23 cellular contexts compared by ENCODE assay signal in the genomic region with DNA sequence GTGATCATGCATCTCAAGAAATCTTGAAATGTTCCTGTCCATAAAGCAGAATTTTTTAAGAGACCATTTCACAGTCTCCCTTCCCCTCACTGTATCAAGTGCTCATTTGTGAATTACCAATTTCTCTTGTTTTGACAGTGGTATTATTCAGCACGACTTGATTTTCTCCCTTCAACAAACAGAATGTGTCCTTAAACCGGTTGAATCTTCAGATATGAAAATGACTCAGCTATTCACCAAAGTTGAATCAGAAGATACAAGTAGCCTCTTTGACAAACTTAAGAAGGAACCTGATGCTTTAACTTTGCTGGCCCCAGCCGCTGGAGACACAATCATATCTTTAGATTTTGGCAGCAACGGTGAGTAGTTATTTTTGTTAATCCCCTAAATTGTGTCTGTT. TPM values are rescaled to one million over a fixed set of nuclear protein-coding genes. Genes with fewer than 3 reads are reported as not detected.
A peak's percentile ranks its signal among the peaks of the same experiment; 100 is the strongest.
DNase-seq lines count a peak whose midpoint lies in the region; ATAC-seq and TF ChIP-seq lines count a peak whose summit lies in the region.
"Had no signal": no experiment of that assay in that cellular context is flagged by ENCODE, and none has a peak within 500 bp of the region (broad histone marks: within the 10 kb centered on the region; RNA-seq: fewer than 3 reads in every experiment).

No MANE protein-coding gene starts in this region.

- H2AFZ ChIP-seq in Karpas-422 (ENCODE audit: low read length): no peak overlapping the region

- DNase-seq in activated naive CD4-positive, alpha-beta T cell treated with anti-CD3 and anti-CD28 coated beads, Interleukin-2, amount 10 ng/mL, durations not matched to agents 7 days and 5 days: no peak
- DNase-seq in activated naive CD4-positive, alpha-beta T cell (lab: John Stamatoyannopoulos, UW): no peak
- DNase-seq in Karpas-422 (no peak), right lobe of liver (no peak), testis (no peak)
- DNase-seq in stimulated activated effector memory CD8-positive, alpha-beta T cell treated with anti-CD3 and anti-CD28 coated beads, Interleukin-12 subunit alpha, Interleukin-12 subunit beta, amount 100 ng/mL, for 72 hours (ENCODE audit: low spot score in 2 of 2): no peak
- DNase-seq: activated CD4-positive, alpha-beta T cell treated with anti-CD3 and anti-CD28 coated beads for 4 hours; activated T-cell treated with anti-CD3 and anti-CD28 coated beads, Interleukin-2, amount 50 U/mL, for 4 hours; COR-L47; hippocampal formation; kidney; MM.1S; NCI-H1930; NCI-H446; retina; stimulated activated CD4-positive, alpha-beta T cell treated with anti-CD3 and anti-CD28 coated beads, Interleukin-15, amount 100 ng/mL, for 24 hours; stimulated activated naive CD8-positive, alpha-beta T cell treated with anti-CD3 and anti-CD28 coated beads, Interleukin-15, amount 100 ng/mL, for 72 hours; T-helper 1 cell had no signal

- intact Hi-C loops in right lobe of liver (cut with DNase I) (no loop called here), testis (cut with DNase I; ENCODE audit: low total_unique reads) (loop anchor here (10.0 kb wide), 1 partner anchor 262 kb away; no protein-coding TSS in a partner anchor)

- peaks cover 8% of the 10 kb centered on the region for H3K4me1 Mint-ChIP-seq in activated naive CD4-positive, alpha-beta T cell treated with anti-CD3 and anti-CD28 coated beads, Interleukin-2, amount 10 ng/mL, durations not matched to agents 7 days and 5 days
- peaks cover 14% of the 10 kb centered on the region for H3K4me1 Mint-ChIP-seq in activated T-helper 17 cell treated with anti-CD3 and anti-CD28 coated beads, Interleukin-2, amount 50 U/mL, for 72 hours
- peaks cover 25% of the 10 kb centered on the region for H3K4me1 Mint-ChIP-seq in stimulated activated effector memory CD8-positive, alpha-beta T cell treated with anti-CD3 and anti-CD28 coated beads, Interleukin-12 subunit alpha, Interleukin-12 subunit beta, amount 100 ng/mL, for 72 hours
- H3K4me1 Mint-ChIP-seq: neural crest cell had no signal

- TF ChIP-seq POLR2A in right lobe of liver (IDR thresholded peaks at IDR 0.05) (no peak), testis (IDR thresholded peaks at IDR 0.05) (no peak)

- H3K4me2 ChIP-seq in Karpas-422 (ENCODE audit: low read depth, low read length, poor library complexity, severe bottlenecking): no peak overlapping the region

- H3K4me1 ChIP-seq in Karpas-422 (ENCODE audit: low read length) (peaks cover 17% of the 10 kb centered on the region), right lobe of liver (no peaks in the 10 kb centered on the region), testis (no peaks in the 10 kb centered on the region)

- TF ChIP-seq CTCF in right lobe of liver (IDR thresholded peaks at IDR 0.05) (no peak), testis (IDR thresholded peaks at IDR 0.05) (no peak)

- H3K79me2 ChIP-seq in Karpas-422 (ENCODE audit: low read length): peaks cover 88% of the 10 kb centered on the region

- no peaks in the 10 kb centered on the region for H3K9me2 ChIP-seq in Karpas-422 (replicated peaks; ENCODE audit: insufficient read depth, low read length)

- no peak overlapping the region for H3K4me3 Mint-ChIP-seq in activated naive CD4-positive, alpha-beta T cell treated with anti-CD3 and anti-CD28 coated beads, Interleukin-2, amount 10 ng/mL, durations not matched to agents 7 days and 5 days
- no peak overlapping the region for H3K4me3 Mint-ChIP-seq in activated T-helper 17 cell treated with anti-CD3 and anti-CD28 coated beads, Interleukin-2, amount 50 U/mL, for 72 hours
- no peak overlapping the region for H3K4me3 Mint-ChIP-seq in stimulated activated effector memory CD8-positive, alpha-beta T cell treated with anti-CD3 and anti-CD28 coated beads, Interleukin-12 subunit alpha, Interleukin-12 subunit beta, amount 100 ng/mL, for 72 hours
- H3K4me3 Mint-ChIP-seq: activated T-cell treated with anti-CD3 and anti-CD28 coated beads, Interleukin-2, amount 50 U/mL, for 4 hours; neural crest cell; stimulated activated naive CD8-positive, alpha-beta T cell treated with anti-CD3 and anti-CD28 coated beads, Interleukin-15, amount 100 ng/mL, for 72 hours had no signal

- H3K36me3 Mint-ChIP-seq in activated naive CD4-positive, alpha-beta T cell treated with anti-CD3 and anti-CD28 coated beads, Interleukin-2, amount 10 ng/mL, durations not matched to agents 7 days and 5 days: peaks cover 70% of the 10 kb centered on the region
- peaks cover 98% of the 10 kb centered on the region for H3K36me3 Mint-ChIP-seq in activated T-helper 17 cell treated with anti-CD3 and anti-CD28 coated beads, Interleukin-2, amount 50 U/mL, for 72 hours (ENCODE audit: low read depth)
- H3K36me3 Mint-ChIP-seq in stimulated activated effector memory CD8-positive, alpha-beta T cell treated with anti-CD3 and anti-CD28 coated beads, Interleukin-12 subunit alpha, Interleukin-12 subunit beta, amount 100 ng/mL, for 72 hours: peaks cover 100% of the 10 kb centered on the region

- peaks cover 81% of the 10 kb centered on the region for H3K36me3 ChIP-seq in Karpas-422 (ENCODE audit: insufficient read depth, low read length)
- peaks cover 0 to 87% (median 28%) of the 10 kb centered on the region in 4 donors for H3K36me3 ChIP-seq in right lobe of liver
- H3K36me3 ChIP-seq in testis (ENCODE audit: low read depth, missing control alignments): no peaks in the 10 kb centered on the region

- peak; percentile 60 for ATAC-seq in activated T-helper 17 cell treated with anti-CD3 and anti-CD28 coated beads, Interleukin-2, amount 50 U/mL, for 72 hours (replicated peaks)
- peak; percentile 85 for ATAC-seq in stimulated activated effector memory CD8-positive, alpha-beta T cell treated with anti-CD3 and anti-CD28 coated beads, Interleukin-12 subunit alpha, Interleukin-12 subunit beta, amount 100 ng/mL, for 72 hours
- ATAC-seq in right lobe of liver: no peak
- no peak for ATAC-seq in GM21381 (IDR thresholded peaks at IDR 0.05; ENCODE audit: unreplicated experiment)
- ATAC-seq: GM12878; Right ventricle myocardium inferior; stimulated activated naive CD8-positive, alpha-beta T cell treated with anti-CD3 and anti-CD28 coated beads, Interleukin-15, amount 100 ng/mL, for 72 hours had no signal

- 0 out of 2 replicates have a peak, but pooled peaks cover 4% of the 10 kb centered on the region for H4K20me1 ChIP-seq in Karpas-422 (ENCODE audit: insufficient read depth, low read depth, low read length)

- H3K9me3 ChIP-seq in Karpas-422 (ENCODE audit: low read length) (no peaks in the 10 kb centered on the region), right lobe of liver (no peaks in the 10 kb centered on the region), testis (no peaks in the 10 kb centered on the region)

- 77% methylated on average over 4 of the region's 4 CpGs for WGBS in right lobe of liver (ENCODE audit: insufficient coverage, low coverage, low lambda C conversion rate, missing lambda C conversion rate)
- 54 to 80% methylated on average over 4 of the region's 4 CpGs for WGBS in testis, 2 donors

- no peaks in the 10 kb centered on the region for H3K27me3 ChIP-seq in Karpas-422 (ENCODE audit: low read length)
- no peaks in the 10 kb centered on the region for H3K27me3 ChIP-seq in right lobe of liver
- H3K27me3 ChIP-seq in testis: no peaks in the 10 kb centered on the region

- H3K27ac Mint-ChIP-seq in activated naive CD4-positive, alpha-beta T cell treated with anti-CD3 and anti-CD28 coated beads, Interleukin-2, amount 10 ng/mL, durations not matched to agents 7 days and 5 days: peak overlapping the region; percentile 19
- peak overlapping the region; percentile 57 for H3K27ac Mint-ChIP-seq in activated T-helper 17 cell treated with anti-CD3 and anti-CD28 coated beads, Interleukin-2, amount 50 U/mL, for 72 hours
- H3K27ac Mint-ChIP-seq in stimulated activated effector memory CD8-positive, alpha-beta T cell treated with anti-CD3 and anti-CD28 coated beads, Interleukin-12 subunit alpha, Interleukin-12 subunit beta, amount 100 ng/mL, for 72 hours: peak overlapping the region; percentile 32

- H3K9me3 Mint-ChIP-seq in activated naive CD4-positive, alpha-beta T cell treated with anti-CD3 and anti-CD28 coated beads, Interleukin-2, amount 10 ng/mL, durations not matched to agents 7 days and 5 days: no peaks in the 10 kb centered on the region
- H3K9me3 Mint-ChIP-seq in activated T-helper 17 cell treated with anti-CD3 and anti-CD28 coated beads, Interleukin-2, amount 50 U/mL, for 72 hours: no peaks in the 10 kb centered on the region
- H3K9me3 Mint-ChIP-seq in stimulated activated effector memory CD8-positive, alpha-beta T cell treated with anti-CD3 and anti-CD28 coated beads, Interleukin-12 subunit alpha, Interleukin-12 subunit beta, amount 100 ng/mL, for 72 hours: no peaks in the 10 kb centered on the region
- H3K9me3 Mint-ChIP-seq: activated T-cell treated with anti-CD3 and anti-CD28 coated beads, Interleukin-2, amount 50 U/mL, for 4 hours; neural crest cell; stimulated activated naive CD8-positive, alpha-beta T cell treated with anti-CD3 and anti-CD28 coated beads, Interleukin-15, amount 100 ng/mL, for 72 hours had no signal

- H3K9ac ChIP-seq in Karpas-422 (ENCODE audit: low read length): no peak overlapping the region

- H3K4me3 ChIP-seq in Karpas-422 (ENCODE audit: low read length) (no peak overlapping the region), right lobe of liver (no peak overlapping the region), testis (no peak overlapping the region)
- H3K4me3 ChIP-seq: GM12878 had no signal

- CTCF ChIA-PET in activated naive CD4-positive, alpha-beta T cell treated with anti-CD3 and anti-CD28 coated beads, Interleukin-2, amount 10 ng/mL, durations not matched to agents 7 days and 5 days (lab: Charles Lee): interaction anchor here (1.3 kb wide), 1 partner anchor 101 kb away, joined by 7 read pairs; no protein-coding TSS in a partner anchor

- H3K27ac ChIP-seq in Karpas-422 (ENCODE audit: low read length) (peak overlapping the region; percentile 47), right lobe of liver (no peak overlapping the region), testis (no peak overlapping the region)

- no peaks in the 10 kb centered on the region for H3K27me3 Mint-ChIP-seq in activated naive CD4-positive, alpha-beta T cell treated with anti-CD3 and anti-CD28 coated beads, Interleukin-2, amount 10 ng/mL, durations not matched to agents 7 days and 5 days
- no peaks in the 10 kb centered on the region for H3K27me3 Mint-ChIP-seq in activated T-helper 17 cell treated with anti-CD3 and anti-CD28 coated beads, Interleukin-2, amount 50 U/mL, for 72 hours
- H3K27me3 Mint-ChIP-seq: stimulated activated naive CD8-positive, alpha-beta T cell treated with anti-CD3 and anti-CD28 coated beads, Interleukin-15, amount 100 ng/mL, for 72 hours had no signal

RNA-seq across cellular contexts. Expression of gene SNAPC1, which starts 25.5 kb away (rescaled TPM):
- total RNA-seq in Karpas-422 (2014; rRNA removed; shearing (Covaris generic); ENCODE audit: low replicate concordance): 32.7 and 33.4 TPM in 2 replicates
- total RNA-seq in activated T-helper 17 cell treated with anti-CD3 and anti-CD28 coated beads, Interleukin-2, amount 50 U/mL, for 72 hours: 10 to 100 TPM; 11.5 to 13.6 TPM
- total RNA-seq in right lobe of liver: 1 to 10 TPM in 5 of 6 experiments, under 1 TPM in 1; 0.88 to 2.0 (median 1.8) TPM
- total RNA-seq in testis: 10 to 100 TPM; 19.2 to 27.9 TPM
- 16.2 TPM for polyA plus RNA-seq in testis (ENCODE audit: insufficient read depth, low read depth, low replicate concordance)

RNA-seq across cellular contexts. Expression of gene HIF1A, which starts 41.4 kb away (rescaled TPM):
- total RNA-seq in Karpas-422 (2014; rRNA removed; shearing (Covaris generic); ENCODE audit: low replicate concordance): 111 and 233 TPM in 2 replicates
- 100 to 1,000 TPM; 123 to 176 TPM for total RNA-seq in activated T-helper 17 cell treated with anti-CD3 and anti-CD28 coated beads, Interleukin-2, amount 50 U/mL, for 72 hours
- total RNA-seq in right lobe of liver (100 to 1,000 TPM in 1 of 6 experiments, 10 to 100 TPM in 5; 15.9 to 117 (median 31.9) TPM), testis (100 to 1,000 TPM; 105 to 140 TPM)
- polyA plus RNA-seq in testis (ENCODE audit: insufficient read depth, low read depth, low replicate concordance): 63.1 TPM

Comparison
In these comparisons a context has a peak if more than half of its experiments do, and no peak if none do; other contexts are left out.
1. ATAC-seq: peak in activated T-helper 17 cell treated with anti-CD3 and anti-CD28 coated beads, Interleukin-2, amount 50 U/mL, for 72 hours (single experiment) and stimulated activated effector memory CD8-positive, alpha-beta T cell treated with anti-CD3 and anti-CD28 coated beads, Interleukin-12 subunit alpha, Interleukin-12 subunit beta, amount 100 ng/mL, for 72 hours (single experiment); none in right lobe of liver (0 of 4) and GM21381 (single experiment).
2. RNA of gene SNAPC1, which starts 25.5 kb away (total RNA-seq): 32.7 to 33.4 TPM in Karpas-422, 19.2 to 27.9 TPM in testis and 11.5 to 13.6 TPM in activated T-helper 17 cell treated with anti-CD3 and anti-CD28 coated beads, Interleukin-2, amount 50 U/mL, for 72 hours; 0.88 to 2.0 TPM in right lobe of liver; every median in the first group is over 4 times any median in the second.
3. Peak in every context shown above with its lines, with median percentiles within 50 percentile points of each other: H3K27ac Mint-ChIP-seq.